19 cellular contexts compared by ENCODE assay signal in the genomic region with DNA sequence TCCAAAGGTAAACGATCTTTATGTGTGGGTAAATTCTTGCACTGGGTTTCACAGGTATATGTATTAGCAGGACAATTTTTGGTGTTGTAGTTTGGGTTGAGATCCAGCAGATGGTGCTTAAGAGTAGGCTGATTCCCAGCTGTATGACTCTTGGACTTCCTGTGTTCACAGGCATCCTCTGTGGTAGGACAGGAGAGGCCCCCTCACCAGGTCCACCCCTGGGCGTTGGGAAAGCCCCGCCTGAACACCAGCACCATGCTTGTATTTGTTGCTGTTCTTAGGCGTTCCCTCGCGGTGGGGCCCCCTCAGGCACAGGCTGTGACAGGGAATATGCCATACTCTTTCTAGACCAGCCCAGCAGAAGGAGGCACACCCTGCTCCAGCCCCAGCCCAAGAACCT. TPM values are rescaled to one million over a fixed set of nuclear protein-coding genes. Genes with fewer than 3 reads are reported as not detected.
A peak's percentile ranks its signal among the peaks of the same experiment; 100 is the strongest.
DNase-seq lines count a peak whose midpoint lies in the region; ATAC-seq, FAIRE-seq and TF ChIP-seq lines count a peak whose summit lies in the region.
"Had no signal": no experiment of that assay in that cellular context is flagged by ENCODE, and none has a peak within 500 bp of the region (broad histone marks: within the 10 kb centered on the region; RNA-seq: fewer than 3 reads in every experiment).

No MANE protein-coding gene starts in this region.

- H4K20me1 ChIP-seq in SU-DHL-6 (ENCODE audit: low read depth, low read length) (no peaks in the 10 kb centered on the region), HepG2 (ENCODE audit: insufficient read depth, low read length) (no peaks in the 10 kb centered on the region)

- H3K27me3 ChIP-seq in SU-DHL-6 (ENCODE audit: low read length) (no peaks in the 10 kb centered on the region), HepG2 (ENCODE audit: control insufficient read depth in 1 of 2, insufficient read depth in 2 of 2, low read length in 2 of 2) (no peaks in the 10 kb centered on the region)
- H3K27me3 ChIP-seq: colonic mucosa had no signal

- no peak overlapping the region for H3K4me3 Mint-ChIP-seq in T-helper 2 cell treated with Interferon-gamma antibody and Interleukin-4, amounts not matched to agents 5 μg/mL and 100 μg/mL, for 36 hours
- H3K4me3 Mint-ChIP-seq: activated naive CD8-positive, alpha-beta T cell; activated T-cell treated with anti-CD3 and anti-CD28 coated beads, Interleukin-2, amount 50 U/mL, for 4 hours had no signal

- ATAC-seq in HepG2 (peak; percentile 81), GM18517 (IDR thresholded peaks at IDR 0.05; ENCODE audit: unreplicated experiment) (no peak), HG02678 (IDR thresholded peaks at IDR 0.05; ENCODE audit: unreplicated experiment) (no peak)
- ATAC-seq: activated T-cell treated with anti-CD3 and anti-CD28 coated beads, Interleukin-2, amount 50 U/mL, for 4 hours; left colon; right cardiac atrium had no signal

- H3K9ac ChIP-seq in SU-DHL-6 (ENCODE audit: low read length) (no peak overlapping the region), HepG2 (ENCODE audit: insufficient read depth, low read depth, low read length) (no peak overlapping the region)

- H3K4me1 Mint-ChIP-seq in T-helper 2 cell treated with Interferon-gamma antibody and Interleukin-4, amounts not matched to agents 5 μg/mL and 100 μg/mL, for 36 hours (ENCODE audit: low read depth): no peaks in the 10 kb centered on the region

- in situ Hi-C loops in HepG2 (cut with HindIII; ENCODE audit: extremely low pct_ligation_motif_present, low pct_unique_long_range_greater_than_20kb): no loop called here

- FAIRE-seq in HepG2 (lab: Jason Lieb, UNC): no peak

- DNase-seq in HEK293T (ENCODE audit: extremely low spot score) (peak; percentile 14), HepG2 (ENCODE audit: low spot score) (peak; percentile 4), NCI-H1930 (lab: John Stamatoyannopoulos, UW) (no peak)
- DNase-seq in T-helper 2 cell treated with Interferon-gamma antibody and Interleukin-4, amounts not matched to agents 5 μg/mL and 100 μg/mL, for 36 hours (ENCODE audit: low spot score): no peak
- DNase-seq: activated T-cell treated with anti-CD3 and anti-CD28 coated beads, Interleukin-2, amount 50 U/mL, for 4 hours; colonic mucosa; hippocampal formation; left colon; NCI-H2029 treated with DMSO at 0.1 percent for 48 hours; NCI-H524 treated with DMSO at 0.1 percent for 48 hours; occipital lobe; PC-9; stimulated activated CD4-positive, alpha-beta T cell treated with anti-CD3 and anti-CD28 coated beads, Interleukin-1b, Interleukin-23, amount 100 ng/mL, for 48 hours had no signal

- H3K27ac ChIP-seq in C4-2B: no peak overlapping the region
- no peak overlapping the region for H3K27ac ChIP-seq in SU-DHL-6 (ENCODE audit: low read depth, low read length)
- H3K27ac ChIP-seq in HepG2 (ENCODE audit: extremely low read length, insufficient read depth, low read length): no peak overlapping the region
- H3K27ac ChIP-seq: colonic mucosa, PC-9 had no signal

- no peaks in the 10 kb centered on the region for H3K9me3 ChIP-seq in SU-DHL-6 (ENCODE audit: insufficient read depth, low read length)
- H3K9me3 ChIP-seq in HepG2 (ENCODE audit: low read length): peaks cover 14% of the 10 kb centered on the region
- H3K9me3 ChIP-seq: colonic mucosa had no signal

- no peaks in the 10 kb centered on the region for H3K9me2 ChIP-seq in SU-DHL-6 (replicated peaks; ENCODE audit: insufficient read depth, low read length)

- H3K36me3 ChIP-seq in SU-DHL-6 (ENCODE audit: low read length) (no peaks in the 10 kb centered on the region), HepG2 (replicated peaks in 1 of 2; ENCODE audit: control insufficient read depth in 1 of 2, insufficient read depth in 2 of 2, low read length in 2 of 2) (no peaks in the 10 kb centered on the region)
- H3K36me3 ChIP-seq: colonic mucosa had no signal

- H3K4me1 ChIP-seq in HepG2 (ENCODE audit: insufficient read depth, low read length): no peaks in the 10 kb centered on the region
- H3K4me1 ChIP-seq: colonic mucosa had no signal

- no peaks in the 10 kb centered on the region for H3F3A ChIP-seq in SU-DHL-6 (ENCODE audit: insufficient read depth)

- no peaks in the 10 kb centered on the region for H3K36me3 Mint-ChIP-seq in T-helper 2 cell treated with Interferon-gamma antibody and Interleukin-4, amounts not matched to agents 5 μg/mL and 100 μg/mL, for 36 hours (ENCODE audit: low read depth)
- H3K36me3 Mint-ChIP-seq: activated naive CD8-positive, alpha-beta T cell had no signal

- H3K27me3 Mint-ChIP-seq in T-helper 2 cell treated with Interferon-gamma antibody and Interleukin-4, amounts not matched to agents 5 μg/mL and 100 μg/mL, for 36 hours (ENCODE audit: low read depth): no peaks in the 10 kb centered on the region
- H3K27me3 Mint-ChIP-seq: activated naive CD8-positive, alpha-beta T cell had no signal

- TF ChIP-seq POLR2A in HepG2 (IDR thresholded peaks at IDR 0.05; ENCODE audit: insufficient read depth in 1 of 2, low read depth in 2 of 2, low read length in 2 of 2): no peak

- TF ChIP-seq RAD21 in HepG2 (CRISPR knock-in tag; IDR thresholded peaks at IDR 0.05): no peak

- H3K4me3 ChIP-seq in SU-DHL-6 (ENCODE audit: insufficient read depth, low read length, poor library complexity, severe bottlenecking) (no peak overlapping the region), HepG2 (replicated peaks in 1 of 3; ENCODE audit: insufficient read depth in 1 of 3, low read depth in 2 of 3, low read length in 3 of 3) (no peak overlapping the region)
- H3K4me3 ChIP-seq: colonic mucosa, PC-9 had no signal

- H3K79me2 ChIP-seq in SU-DHL-6 (ENCODE audit: insufficient read depth, low read length): no peaks in the 10 kb centered on the region
- H3K79me2 ChIP-seq in HepG2 (ENCODE audit: insufficient read depth, low read length): no peaks in the 10 kb centered on the region

- no TSS peak for BruUV-seq in HepG2 (replicated peaks; lab: Mats Ljungman, UMichigan)

- TF ChIP-seq EP300 in HepG2 (IDR thresholded peaks at IDR 0.05; ENCODE audit: low read depth in 2 of 2, low read length in 2 of 2) (no peak), HepG2 (CRISPR knock-in tag; IDR thresholded peaks at IDR 0.05; ENCODE audit: borderline replicate concordance) (no peak)

- WGBS in HepG2 (ENCODE audit: low lambda C conversion rate): 40% methylated on average over 4 of the region's 6 CpGs

- CTCF ChIA-PET in HEK293T (lab: Yijun Ruan, JAX) (no interaction called here), HepG2 (lab: Yijun Ruan, JAX; ENCODE audit: low intra/inter-chr PET ratio, low total read pairs) (no interaction called here)

- POLR2A ChIA-PET in HEK293T (lab: Yijun Ruan, JAX): interaction anchor here (0.9 kb wide), 1 partner anchor 42 kb away, joined by 3 read pairs; no protein-coding TSS in a partner anchor
- POLR2A ChIA-PET in HepG2 (lab: Yijun Ruan, JAX): no interaction called here

- intact Hi-C loops in HepG2 (cut with micrococcal nuclease; ENCODE audit: unreplicated experiment): no loop called here

- peaks cover 24% of the 10 kb centered on the region for H3K9me3 Mint-ChIP-seq in T-helper 2 cell treated with Interferon-gamma antibody and Interleukin-4, amounts not matched to agents 5 μg/mL and 100 μg/mL, for 36 hours

- TF ChIP-seq CTCF in C4-2B (conservative IDR thresholded peaks at IDR 0.05): peak; percentile 26
- no peak for TF ChIP-seq CTCF in SU-DHL-6 (IDR thresholded peaks at IDR 0.05; ENCODE audit: insufficient read depth, low read length, poor library complexity, severe bottlenecking)
- no peak for TF ChIP-seq CTCF in HepG2 (CRISPR knock-in tag; IDR thresholded peaks at IDR 0.05)

- peak overlapping the region; percentile 15 for H2AFZ ChIP-seq in SU-DHL-6 (ENCODE audit: low read depth, low read length, severe bottlenecking)
- no peak overlapping the region for H2AFZ ChIP-seq in HepG2 (ENCODE audit: low read length)
- H2AFZ ChIP-seq: PC-9 had no signal

- H3K4me2 ChIP-seq in SU-DHL-6 (ENCODE audit: low read depth, low read length, poor library complexity, severe bottlenecking): no peak overlapping the region
- H3K4me2 ChIP-seq in HepG2 (ENCODE audit: low read depth, low read length): no peak overlapping the region
- H3K4me2 ChIP-seq: PC-9 had no signal

- no peak overlapping the region for H3K27ac Mint-ChIP-seq in T-helper 2 cell treated with Interferon-gamma antibody and Interleukin-4, amounts not matched to agents 5 μg/mL and 100 μg/mL, for 36 hours
- H3K27ac Mint-ChIP-seq: activated naive CD8-positive, alpha-beta T cell had no signal

TF ChIP-seq in HepG2, 621 proteins besides CTCF, POLR2A, EP300 and RAD21 (continues in another document):
- TF ChIP-seq SRY (CRISPR knock-in tag; IDR thresholded peaks at IDR 0.05) (no peak), PBX2 (CRISPR knock-in tag; IDR thresholded peaks at IDR 0.05) (no peak)

RNA-seq across cellular contexts. Expression of gene PCDH17, which starts 49.5 kb away (rescaled TPM):
- total RNA-seq in HepG2 (2016; rRNA removed; fragmentation: Illumina TruSeq; extraction: Trizol): not detected in 2 replicates
- total RNA-seq in HepG2 (2016; cell fraction: cytosol; rRNA removed; fragmentation: Illumina TruSeq; extraction: Trizol; ENCODE audit: low read depth): not detected in 2 replicates
- not detected in 2 replicates for total RNA-seq in HepG2 (2016; cell fraction: insoluble cytoplasmic fraction; rRNA removed; fragmentation: Illumina TruSeq; extraction: Trizol)
- total RNA-seq in HepG2 (2016; cell fraction: membrane; rRNA removed; fragmentation: Illumina TruSeq; extraction: Trizol): not detected in 2 replicates
- total RNA-seq in HepG2 (2016; cell fraction: nucleus; rRNA removed; fragmentation: Illumina TruSeq; extraction: Trizol): not detected in 2 replicates
- not detected in 2 replicates for polyA plus RNA-seq in HepG2 (2011; rRNA removed)
- not detected in 2 replicates for polyA plus RNA-seq in HepG2 (2011; cell fraction: cytosol; rRNA removed)
- not detected in 2 replicates for polyA plus RNA-seq in HepG2 (2011; cell fraction: nucleus; rRNA removed)
- 0.01 TPM in 1 of 2 replicates, not detected in the other for polyA plus RNA-seq in HepG2 (2012)
- not detected in 2 replicates for polyA plus RNA-seq in HepG2 (2016; cell fraction: cytosol; fragmentation: Illumina TruSeq; extraction: Trizol; ENCODE audit: low read depth)
- not detected in 2 replicates for polyA plus RNA-seq in HepG2 (2016; cell fraction: insoluble cytoplasmic fraction; fragmentation: Illumina TruSeq; extraction: Trizol; ENCODE audit: low read depth)
- not detected in 2 replicates for polyA plus RNA-seq in HepG2 (2016; cell fraction: membrane; fragmentation: Illumina TruSeq; extraction: Trizol; ENCODE audit: low read depth)
- not detected in 2 replicates for polyA plus RNA-seq in HepG2 (2016; cell fraction: nucleus; fragmentation: Illumina TruSeq; extraction: Trizol; ENCODE audit: insufficient read depth, low read depth)
- 0.72 TPM in 1 of 2 replicates, not detected in the other for polyA minus RNA-seq in HepG2 (2011; rRNA and poly(A)+ RNA removed; ENCODE audit: low replicate concordance)
- polyA minus RNA-seq in HepG2 (2011; cell fraction: cytosol; rRNA and poly(A)+ RNA removed): not detected in 2 replicates
- polyA minus RNA-seq in HepG2 (2011; cell fraction: nucleus; rRNA and poly(A)+ RNA removed): not detected in 2 replicates
- total RNA-seq: PC-9 had no signal

Comparison
In these comparisons a context has a peak if more than half of its experiments do, and no peak if none do; other contexts are left out.
1. DNase-seq: peak in HEK293T (single experiment) and HepG2 (single experiment); none in NCI-H1930 (0 of 2) and T-helper 2 cell treated with Interferon-gamma antibody and Interleukin-4, amounts not matched to agents 5 μg/mL and 100 μg/mL, for 36 hours (single experiment).